14 cellular contexts compared by ENCODE assay signal in the genomic region with DNA sequence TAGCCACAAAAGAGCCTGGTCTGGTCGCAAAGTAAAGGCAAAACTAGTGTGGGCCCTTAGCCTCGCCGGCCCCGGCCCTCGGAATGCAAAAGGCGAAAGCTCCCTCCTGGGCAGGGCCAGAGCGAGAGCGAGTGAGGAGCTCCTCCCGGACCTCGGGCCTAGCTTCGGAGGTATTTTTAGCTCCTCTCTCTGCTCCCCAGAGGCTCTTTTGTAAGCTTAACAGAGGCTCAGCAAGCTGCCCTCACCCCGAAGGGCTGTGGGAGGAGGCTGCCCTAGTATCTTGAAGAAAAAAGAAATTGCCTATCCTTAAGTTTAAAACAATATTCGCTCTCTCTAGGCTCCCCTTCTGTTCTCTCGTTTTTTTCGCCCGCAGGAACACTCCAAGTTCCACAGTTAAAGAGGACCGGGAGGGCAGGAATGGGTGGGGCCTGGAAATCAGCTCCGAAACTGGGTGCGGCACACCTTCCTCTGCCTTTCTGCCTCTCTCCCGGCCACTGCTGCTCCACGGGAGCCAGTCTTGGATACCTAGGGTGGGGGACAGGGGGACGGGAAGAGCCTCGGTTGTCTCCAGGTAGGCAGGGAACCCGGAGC. TPM values are rescaled to one million over a fixed set of nuclear protein-coding genes. Genes with fewer than 3 reads are reported as not detected.
DNase-seq lines count a peak whose midpoint lies in the region; ATAC-seq, FAIRE-seq and TF ChIP-seq lines count a peak whose summit lies in the region.
"Had no signal": no experiment of that assay in that cellular context is flagged by ENCODE, and none has a peak within 500 bp of the region (broad histone marks: within the 10 kb centered on the region; RNA-seq: fewer than 3 reads in every experiment).

No MANE protein-coding gene starts in this region.

- H3K4me1 ChIP-seq in liver (ENCODE audit: control insufficient read depth in 4 of 4, insufficient read depth in 4 of 4, low read length in 3 of 4): peaks cover 6 to 14% (median 13%) of the 10 kb centered on the region in 4 donors
- no peaks in the 10 kb centered on the region for H3K4me1 ChIP-seq in HepG2 (ENCODE audit: insufficient read depth, low read length)
- peaks cover 0 to 16% (median 0%) of the 10 kb centered on the region in 4 donors for H3K4me1 ChIP-seq in Peyer's patch
- H3K4me1 ChIP-seq: A549 had no signal

- no peak overlapping the region for H2AFZ ChIP-seq in HepG2 (ENCODE audit: low read length)

- ATAC-seq in HepG2: no peak
- ATAC-seq in GM21786 (IDR thresholded peaks at IDR 0.05; ENCODE audit: unreplicated experiment): no peak
- ATAC-seq in HG02884 (IDR thresholded peaks at IDR 0.05; ENCODE audit: unreplicated experiment): no peak
- ATAC-seq: A549 had no signal

- H3K36me3 Mint-ChIP-seq in nephron progenitor cell (ENCODE audit: low read depth): no peaks in the 10 kb centered on the region

- H3K36me3 ChIP-seq in liver (ENCODE audit: control insufficient read depth in 4 of 4, insufficient read depth in 3 of 4, low read depth in 1 of 4, low read length in 3 of 4) (no peaks in the 10 kb centered on the region), HepG2 (replicated peaks in 1 of 2; ENCODE audit: control insufficient read depth in 1 of 2, insufficient read depth in 2 of 2, low read length in 2 of 2) (no peaks in the 10 kb centered on the region), Peyer's patch (no peaks in the 10 kb centered on the region)

- DNase-seq in HepG2 (ENCODE audit: low spot score) (no peak), cardiac septum (ENCODE audit: low spot score) (peak; percentile 81), nephron progenitor cell (peak; percentile 39), Peyer's patch (no peak), RWPE1 (ENCODE audit: low spot score) (no peak)
- DNase-seq: activated CD4-positive, alpha-beta T cell treated with anti-CD3 and anti-CD28 coated beads for 1 hour; COR-L47; SW 1271 had no signal

- H3K79me2 ChIP-seq in HepG2 (ENCODE audit: insufficient read depth, low read length): no peaks in the 10 kb centered on the region

- no peak for TF ChIP-seq EP300 in HepG2 (IDR thresholded peaks at IDR 0.05; ENCODE audit: low read depth in 2 of 2, low read length in 2 of 2)
- no peak for TF ChIP-seq EP300 in HepG2 (CRISPR knock-in tag; IDR thresholded peaks at IDR 0.05; ENCODE audit: borderline replicate concordance)

- TF ChIP-seq RAD21 in liver (IDR thresholded peaks at IDR 0.05) (no peak), HepG2 (CRISPR knock-in tag; IDR thresholded peaks at IDR 0.05) (no peak)

- BruUV-seq in HepG2 (replicated peaks; lab: Mats Ljungman, UMichigan): no TSS peak

- peaks cover 12% of the 10 kb centered on the region for H3K9me3 Mint-ChIP-seq in nephron progenitor cell

- no peak overlapping the region for H3K4me2 ChIP-seq in HepG2 (ENCODE audit: low read depth, low read length)
- H3K4me2 ChIP-seq: A549 had no signal

- POLR2A ChIA-PET in HepG2 (lab: Yijun Ruan, JAX): no interaction called here
- POLR2A ChIA-PET in RWPE1 (lab: Yijun Ruan, JAX; ENCODE audit: low non-redundant PET): no interaction called here

- H3K27ac ChIP-seq in liver (ENCODE audit: low read depth in 1 of 2, low read length in 2 of 2) (peak overlapping the region; percentile 62 to 73), HepG2 (ENCODE audit: extremely low read length, insufficient read depth, low read length) (no peak overlapping the region), Peyer's patch (peak overlapping the region in 1 of 4 donors; percentile 87), RWPE1 (no peak overlapping the region)
- H3K27ac ChIP-seq: A549 had no signal

- H3K9ac ChIP-seq in liver (ENCODE audit: low read depth in 1 of 2, low read length in 2 of 2): no peak overlapping the region
- H3K9ac ChIP-seq in HepG2 (ENCODE audit: insufficient read depth, low read depth, low read length): no peak overlapping the region

- FAIRE-seq in HepG2 (lab: Jason Lieb, UNC): no peak
- FAIRE-seq: A549, endometrium had no signal

- TF ChIP-seq CTCF in liver (IDR thresholded peaks at IDR 0.05; ENCODE audit: low read depth, low read length, missing input control) (no peak), HepG2 (CRISPR knock-in tag; IDR thresholded peaks at IDR 0.05) (no peak), nephron progenitor cell (IDR thresholded peaks at IDR 0.05) (no peak), Peyer's patch (IDR thresholded peaks at IDR 0.05) (no peak), RWPE1 (conservative IDR thresholded peaks at IDR 0.05; ENCODE audit: low read depth) (no peak)

- in situ Hi-C loops in HepG2 (cut with HindIII; ENCODE audit: extremely low pct_ligation_motif_present, low pct_unique_long_range_greater_than_20kb): no loop called here

- H3K4me3 Mint-ChIP-seq in nephron progenitor cell: no peak overlapping the region

- intact Hi-C loops in HepG2 (cut with micrococcal nuclease; ENCODE audit: unreplicated experiment) (no loop called here), cardiac septum (cut with DNase I) (no loop called here)

- H3K27me3 Mint-ChIP-seq in nephron progenitor cell (ENCODE audit: low read depth, poor library complexity): peaks cover 100% of the 10 kb centered on the region

- TF ChIP-seq POLR2A in HepG2 (IDR thresholded peaks at IDR 0.05; ENCODE audit: insufficient read depth in 1 of 2, low read depth in 2 of 2, low read length in 2 of 2) (no peak), Peyer's patch (IDR thresholded peaks at IDR 0.05) (no peak)

- H3K27me3 ChIP-seq in liver (ENCODE audit: control insufficient read depth in 4 of 4, insufficient read depth in 4 of 4, low read length in 3 of 4) (peaks cover 2 to 25% (median 8%) of the 10 kb centered on the region in 4 donors), HepG2 (ENCODE audit: control insufficient read depth in 1 of 2, insufficient read depth in 2 of 2, low read length in 2 of 2) (peaks cover 9 to 71% of the 10 kb centered on the region in 2 experiments), Peyer's patch (peaks cover 0 to 18% of the 10 kb centered on the region in 2 donors)

- 6% methylated on average over 24 of the region's 24 CpGs for WGBS in liver
- 24% methylated on average over 22 of the region's 24 CpGs for WGBS in HepG2 (ENCODE audit: low lambda C conversion rate)

- no peaks in the 10 kb centered on the region for H4K20me1 ChIP-seq in HepG2 (ENCODE audit: insufficient read depth, low read length)

- no peaks in the 10 kb centered on the region for H3K9me3 ChIP-seq in liver (ENCODE audit: control insufficient read depth in 4 of 4, low read length in 3 of 4)
- no peaks in the 10 kb centered on the region for H3K9me3 ChIP-seq in HepG2 (ENCODE audit: low read length)
- H3K9me3 ChIP-seq in Peyer's patch: no peaks in the 10 kb centered on the region
- H3K9me3 ChIP-seq: A549 had no signal

- H3K4me3 ChIP-seq in liver (ENCODE audit: low read depth in 1 of 3, low read length in 3 of 3): no peak overlapping the region
- H3K4me3 ChIP-seq in HepG2 (replicated peaks in 1 of 3; ENCODE audit: insufficient read depth in 1 of 3, low read depth in 2 of 3, low read length in 3 of 3): no peak overlapping the region
- peak overlapping the region in 1 of 4 donors; percentile 35 for H3K4me3 ChIP-seq in Peyer's patch
- H3K4me3 ChIP-seq: A549 had no signal

- H3K27ac Mint-ChIP-seq in nephron progenitor cell: no peak overlapping the region

- peaks cover 31% of the 10 kb centered on the region for H3K4me1 Mint-ChIP-seq in nephron progenitor cell

- CTCF ChIA-PET in HepG2 (lab: Yijun Ruan, JAX; ENCODE audit: low intra/inter-chr PET ratio, low total read pairs) (no interaction called here), RWPE1 (lab: Yijun Ruan, JAX) (no interaction called here)

TF ChIP-seq in HepG2, 621 proteins besides CTCF, POLR2A, EP300 and RAD21 (continues in another document):
- TF ChIP-seq FOXO1 (CRISPR knock-in tag; IDR thresholded peaks at IDR 0.05) (no peak), ZNF724P (CRISPR knock-in tag; IDR thresholded peaks at IDR 0.05; ENCODE audit: borderline replicate concordance) (no peak)
- TF ChIP-seq, protein P1, sequence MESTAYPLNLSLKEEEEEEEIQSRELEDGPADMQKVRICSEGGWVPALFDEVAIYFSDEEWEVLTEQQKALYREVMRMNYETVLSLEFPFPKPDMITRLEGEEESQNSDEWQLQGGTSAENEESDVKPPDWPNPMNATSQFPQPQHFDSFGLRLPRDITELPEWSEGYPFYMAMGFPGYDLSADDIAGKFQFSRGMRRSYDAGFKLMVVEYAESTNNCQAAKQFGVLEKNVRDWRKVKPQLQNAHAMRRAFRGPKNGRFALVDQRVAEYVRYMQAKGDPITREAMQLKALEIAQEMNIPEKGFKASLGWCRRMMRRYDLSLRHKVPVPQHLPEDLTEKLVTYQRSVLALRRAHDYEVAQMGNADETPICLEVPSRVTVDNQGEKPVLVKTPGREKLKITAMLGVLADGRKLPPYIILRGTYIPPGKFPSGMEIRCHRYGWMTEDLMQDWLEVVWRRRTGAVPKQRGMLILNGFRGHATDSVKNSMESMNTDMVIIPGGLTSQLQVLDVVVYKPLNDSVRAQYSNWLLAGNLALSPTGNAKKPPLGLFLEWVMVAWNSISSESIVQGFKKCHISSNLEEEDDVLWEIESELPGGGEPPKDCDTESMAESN (CRISPR knock-in tag; conservative IDR thresholded peaks at IDR 0.05): no peak

RNA-seq across cellular contexts. Expression of a gene that starts 12.2 kb away (rescaled TPM):
- total RNA-seq in liver (1 to 10 TPM; 2.1 to 4.7 TPM), HepG2 (2016; rRNA removed; fragmentation: Illumina TruSeq; extraction: Trizol) (not detected in 2 replicates), cardiac septum (161 TPM), Peyer's patch (10 to 100 TPM in 1 of 4 donors, 1 to 10 TPM in 2, not detected in 1; 4.9 to 40.4 (median 9.1) TPM)
- polyA plus RNA-seq in liver (1 to 10 TPM; 2.9 to 4.5 TPM), HepG2 (2011; rRNA removed) (not detected in 2 replicates)
- not detected in 2 replicates for total RNA-seq in HepG2 (2016; cell fraction: cytosol; rRNA removed; fragmentation: Illumina TruSeq; extraction: Trizol; ENCODE audit: low read depth)
- not detected in 2 replicates for total RNA-seq in HepG2 (2016; cell fraction: insoluble cytoplasmic fraction; rRNA removed; fragmentation: Illumina TruSeq; extraction: Trizol)
- not detected in 2 replicates for total RNA-seq in HepG2 (2016; cell fraction: membrane; rRNA removed; fragmentation: Illumina TruSeq; extraction: Trizol)
- not detected in 2 replicates for total RNA-seq in HepG2 (2016; cell fraction: nucleus; rRNA removed; fragmentation: Illumina TruSeq; extraction: Trizol)
- polyA plus RNA-seq in HepG2 (2011; cell fraction: cytosol; rRNA removed): not detected in 2 replicates
- not detected in 2 replicates for polyA plus RNA-seq in HepG2 (2011; cell fraction: nucleus; rRNA removed)
- not detected in 2 replicates for polyA plus RNA-seq in HepG2 (2012)
- polyA plus RNA-seq in HepG2 (2016; cell fraction: cytosol; fragmentation: Illumina TruSeq; extraction: Trizol; ENCODE audit: low read depth): not detected in 2 replicates
- polyA plus RNA-seq in HepG2 (2016; cell fraction: insoluble cytoplasmic fraction; fragmentation: Illumina TruSeq; extraction: Trizol; ENCODE audit: low read depth): not detected in 2 replicates
- polyA plus RNA-seq in HepG2 (2016; cell fraction: membrane; fragmentation: Illumina TruSeq; extraction: Trizol; ENCODE audit: low read depth): not detected in 2 replicates
- polyA plus RNA-seq in HepG2 (2016; cell fraction: nucleus; fragmentation: Illumina TruSeq; extraction: Trizol; ENCODE audit: insufficient read depth, low read depth): not detected in 2 replicates
- not detected in 2 replicates for polyA minus RNA-seq in HepG2 (2011; rRNA and poly(A)+ RNA removed; ENCODE audit: low replicate concordance)
- polyA minus RNA-seq in HepG2 (2011; cell fraction: cytosol; rRNA and poly(A)+ RNA removed): not detected in 2 replicates
- not detected in 2 replicates for polyA minus RNA-seq in HepG2 (2011; cell fraction: nucleus; rRNA and poly(A)+ RNA removed)
- total RNA-seq: renal cortical epithelial cell had no signal

Comparison
In these comparisons a context has a peak if more than half of its experiments do, and no peak if none do; other contexts are left out.
1. H3K27ac ChIP-seq: peak in liver (2 of 2); none in HepG2 (single experiment) and RWPE1 (single experiment).
2. DNase-seq: peak in cardiac septum (single experiment) and nephron progenitor cell (single experiment); none in HepG2 (single experiment), Peyer's patch (0 of 3) and RWPE1 (single experiment).